In genomic region chr10:118689070-118689858, GRCh38 we compare ENCODE assay signal across 34 cellular contexts.
"Had no signal": no experiment of that assay in that cellular context is flagged by ENCODE, and none has a peak within 500 bp of the region (broad histone marks: within the 10 kb centered on the region; RNA-seq: fewer than 3 reads in every experiment).

No MANE protein-coding gene starts in this region.

- H3K27me3 Mint-ChIP-seq: activated CD4-positive, alpha-beta memory T cell treated with anti-CD3 and anti-CD28 coated beads, Interleukin-2, amount 10 ng/mL, durations not matched to agents 7 days and 5 days; activated CD4-positive, alpha-beta T cell treated with anti-CD3 and anti-CD28 coated beads for 36 hours; activated CD8-positive, alpha-beta memory T cell treated with anti-CD3 and anti-CD28 coated beads, Interleukin-2, amount 10 ng/mL, durations not matched to agents 7 days and 5 days; activated naive CD4-positive, alpha-beta T cell treated with anti-CD3 and anti-CD28 coated beads, Interleukin-2, amount 10 ng/mL, durations not matched to agents 7 days and 5 days; activated naive CD4-positive, alpha-beta T cell treated with anti-CD3 and anti-CD28 coated beads, Interleukin-2, amount 50 U/mL, for 24 hours; activated naive CD8-positive, alpha-beta T cell; activated naive CD8-positive, alpha-beta T cell treated with anti-CD3 and anti-CD28 coated beads, Interleukin-2, amount 10 ng/mL, durations not matched to agents 7 days and 5 days; activated naive CD8-positive, alpha-beta T cell treated with anti-CD3 and anti-CD28 coated beads, Interleukin-2, amount 50 U/mL, for 24 hours; activated T-cell treated with anti-CD3 and anti-CD28 coated beads, Interleukin-2, amount 50 U/mL, for 24 hours; T-cell had no signal

- H3K27ac Mint-ChIP-seq: activated CD4-positive, alpha-beta memory T cell treated with anti-CD3 and anti-CD28 coated beads, Interleukin-2, amount 10 ng/mL, durations not matched to agents 7 days and 5 days; activated CD4-positive, alpha-beta T cell treated with anti-CD3 and anti-CD28 coated beads for 36 hours; activated CD8-positive, alpha-beta memory T cell treated with anti-CD3 and anti-CD28 coated beads, Interleukin-2, amount 10 ng/mL, durations not matched to agents 7 days and 5 days; activated CD8-positive, alpha-beta T cell treated with anti-CD3 and anti-CD28 coated beads, Interleukin-2, amount 10 ng/mL, durations not matched to agents 7 days and 5 days; activated naive CD4-positive, alpha-beta T cell treated with anti-CD3 and anti-CD28 coated beads, Interleukin-2, amount 10 ng/mL, durations not matched to agents 7 days and 5 days; activated naive CD4-positive, alpha-beta T cell treated with anti-CD3 and anti-CD28 coated beads, Interleukin-2, amount 50 U/mL, for 24 hours; activated naive CD8-positive, alpha-beta T cell; activated naive CD8-positive, alpha-beta T cell treated with anti-CD3 and anti-CD28 coated beads, Interleukin-2, amount 10 ng/mL, durations not matched to agents 7 days and 5 days; activated naive CD8-positive, alpha-beta T cell treated with anti-CD3 and anti-CD28 coated beads, Interleukin-2, amount 50 U/mL, for 24 hours; activated T-cell treated with anti-CD3 and anti-CD28 coated beads, Interleukin-2, amount 50 U/mL, for 24 hours; activated T-helper 2 cell treated with anti-CD3 and anti-CD28 coated beads, Interferon-gamma antibody, Interleukin-2, Interleukin-4, amounts not matched to agents 10 μg/mL and 5 μg/mL and 100 μg/mL, durations not matched to agents 14 hours and 24 hours and 36 hours; T-cell; T-helper 2 cell treated with Interferon-gamma antibody and Interleukin-4, amounts not matched to agents 5 μg/mL and 100 μg/mL, for 36 hours; WTC11 had no signal

- H3K9me3 ChIP-seq: body of pancreas, breast epithelium had no signal

- H3K27me3 ChIP-seq: body of pancreas, brain microvascular endothelial cell, breast epithelium had no signal

- H3K4me3 ChIP-seq: body of pancreas, breast epithelium had no signal

- H3K4me1 Mint-ChIP-seq: activated CD4-positive, alpha-beta memory T cell treated with anti-CD3 and anti-CD28 coated beads, Interleukin-2, amount 10 ng/mL, durations not matched to agents 7 days and 5 days; activated CD8-positive, alpha-beta memory T cell treated with anti-CD3 and anti-CD28 coated beads, Interleukin-2, amount 10 ng/mL, durations not matched to agents 7 days and 5 days; activated naive CD4-positive, alpha-beta T cell treated with anti-CD3 and anti-CD28 coated beads, Interleukin-2, amount 10 ng/mL, durations not matched to agents 7 days and 5 days; WTC11 had no signal

- ATAC-seq: activated CD4-positive, alpha-beta T cell treated with anti-CD3 and anti-CD28 coated beads for 36 hours; activated CD4-positive, CD25-positive, alpha-beta regulatory T cell treated with anti-CD3 and anti-CD28 coated beads, Interleukin-2, amount 50 U/mL, for 24 hours; activated CD8-positive, alpha-beta memory T cell treated with anti-CD3 and anti-CD28 coated beads, Interleukin-2, amount 10 ng/mL, durations not matched to agents 7 days and 5 days; activated CD8-positive, alpha-beta T cell treated with anti-CD3 and anti-CD28 coated beads, Interleukin-2, amount 10 ng/mL, durations not matched to agents 7 days and 5 days; activated naive CD8-positive, alpha-beta T cell treated with anti-CD3 and anti-CD28 coated beads, Interleukin-2, amount 50 U/mL, for 24 hours; body of pancreas; T-cell; WTC11 had no signal

- H3K9me3 Mint-ChIP-seq: activated CD4-positive, alpha-beta memory T cell treated with anti-CD3 and anti-CD28 coated beads, Interleukin-2, amount 10 ng/mL, durations not matched to agents 7 days and 5 days; activated naive CD4-positive, alpha-beta T cell treated with anti-CD3 and anti-CD28 coated beads, Interleukin-2, amount 10 ng/mL, durations not matched to agents 7 days and 5 days; activated naive CD4-positive, alpha-beta T cell treated with anti-CD3 and anti-CD28 coated beads, Interleukin-2, amount 50 U/mL, for 24 hours; activated naive CD8-positive, alpha-beta T cell treated with anti-CD3 and anti-CD28 coated beads, Interleukin-2, amount 10 ng/mL, durations not matched to agents 7 days and 5 days; activated naive CD8-positive, alpha-beta T cell treated with anti-CD3 and anti-CD28 coated beads, Interleukin-2, amount 50 U/mL, for 24 hours; activated T-cell treated with anti-CD3 and anti-CD28 coated beads, Interleukin-2, amount 50 U/mL, for 24 hours; activated T-helper 2 cell treated with anti-CD3 and anti-CD28 coated beads, Interferon-gamma antibody, Interleukin-2, Interleukin-4, amounts not matched to agents 10 μg/mL and 5 μg/mL and 100 μg/mL, durations not matched to agents 14 hours and 24 hours and 36 hours; T-cell; T-helper 2 cell treated with Interferon-gamma antibody and Interleukin-4, amounts not matched to agents 5 μg/mL and 100 μg/mL, for 36 hours; WTC11 had no signal

- H3K36me3 ChIP-seq: breast epithelium had no signal

- H3K27ac ChIP-seq: body of pancreas, brain microvascular endothelial cell, breast epithelium, WERI-Rb-1 had no signal

- H3K4me1 ChIP-seq: body of pancreas, breast epithelium had no signal

- DNase-seq: activated CD4-positive, alpha-beta memory T cell treated with anti-CD3 and anti-CD28 coated beads, Interleukin-2, amount 10 ng/mL, durations not matched to agents 7 days and 5 days; activated CD4-positive, alpha-beta T cell treated with anti-CD3 and anti-CD28 coated beads for 1 hour; activated CD4-positive, alpha-beta T cell treated with anti-CD3 and anti-CD28 coated beads for 36 hours; activated CD4-positive, alpha-beta T cell treated with anti-CD3 and anti-CD28 coated beads for 48 hours; activated CD4-positive, alpha-beta T cell treated with anti-CD3 and anti-CD28 coated beads, Interleukin-2, amount 50 U/mL, for 48 hours; activated CD4-positive, CD25-positive, alpha-beta regulatory T cell; activated CD8-positive, alpha-beta memory T cell treated with anti-CD3 and anti-CD28 coated beads for 24 hours; activated CD8-positive, alpha-beta memory T cell treated with anti-CD3 and anti-CD28 coated beads, Interleukin-2, amount 10 ng/mL, durations not matched to agents 7 days and 5 days; activated CD8-positive, alpha-beta memory T cell treated with anti-CD3 and anti-CD28 coated beads, Interleukin-2, amount 50 U/mL, for 48 hours; activated CD8-positive, alpha-beta T cell treated with anti-CD3 and anti-CD28 coated beads, Interleukin-2, amount 10 ng/mL, durations not matched to agents 7 days and 5 days; activated effector memory CD4-positive, alpha-beta T cell treated with Interleukin-2 at 50 U/mL for 16 hours; activated gamma-delta T cell; activated naive CD4-positive, alpha-beta T cell treated with anti-CD3 and anti-CD28 coated beads, Interleukin-2, amount 10 ng/mL, durations not matched to agents 7 days and 5 days; activated naive CD4-positive, alpha-beta T cell treated with Interleukin-2 at 50 U/mL for 16 hours; activated naive CD8-positive, alpha-beta T cell treated with anti-CD3 and anti-CD28 coated beads, Interleukin-2, amount 10 ng/mL, durations not matched to agents 7 days and 5 days; activated naive CD8-positive, alpha-beta T cell treated with anti-CD3 and anti-CD28 coated beads, Interleukin-2, amount 50 U/mL, for 24 hours; activated T-cell treated with anti-CD3 and anti-CD28 coated beads, Interleukin-2, amount 50 U/mL, for 24 hours; activated T-cell treated with anti-CD3 and anti-CD28 coated beads, Interleukin-2, amount 50 U/mL, for 48 hours; amygdala; anterior cingulate cortex; body of pancreas; brain microvascular endothelial cell; central memory CD4-positive, alpha-beta T cell; T-cell; T-helper 2 cell; T-helper 9 cell; WERI-Rb-1 had no signal

- H3K4me3 Mint-ChIP-seq: activated CD4-positive, alpha-beta memory T cell treated with anti-CD3 and anti-CD28 coated beads, Interleukin-2, amount 10 ng/mL, durations not matched to agents 7 days and 5 days; activated CD4-positive, alpha-beta T cell treated with anti-CD3 and anti-CD28 coated beads for 36 hours; activated CD8-positive, alpha-beta memory T cell treated with anti-CD3 and anti-CD28 coated beads, Interleukin-2, amount 10 ng/mL, durations not matched to agents 7 days and 5 days; activated CD8-positive, alpha-beta T cell treated with anti-CD3 and anti-CD28 coated beads, Interleukin-2, amount 10 ng/mL, durations not matched to agents 7 days and 5 days; activated naive CD4-positive, alpha-beta T cell treated with anti-CD3 and anti-CD28 coated beads, Interleukin-2, amount 10 ng/mL, durations not matched to agents 7 days and 5 days; activated naive CD4-positive, alpha-beta T cell treated with anti-CD3 and anti-CD28 coated beads, Interleukin-2, amount 50 U/mL, for 24 hours; activated naive CD8-positive, alpha-beta T cell; activated naive CD8-positive, alpha-beta T cell treated with anti-CD3 and anti-CD28 coated beads, Interleukin-2, amount 10 ng/mL, durations not matched to agents 7 days and 5 days; activated naive CD8-positive, alpha-beta T cell treated with anti-CD3 and anti-CD28 coated beads, Interleukin-2, amount 50 U/mL, for 24 hours; activated T-cell treated with anti-CD3 and anti-CD28 coated beads, Interleukin-2, amount 50 U/mL, for 24 hours; T-cell; T-helper 2 cell treated with Interferon-gamma antibody and Interleukin-4, amounts not matched to agents 5 μg/mL and 100 μg/mL, for 36 hours; WTC11 had no signal
